Comparison of ENCODE assay signal across 20 cellular contexts in genomic region chr20:48163521-48163920, GRCh38.
"Had no signal": no experiment of that assay in that cellular context is flagged by ENCODE, and none has a peak within 500 bp of the region (broad histone marks: within the 10 kb centered on the region; RNA-seq: fewer than 3 reads in every experiment).

No MANE protein-coding gene starts in this region.

- H3K4me2 ChIP-seq: hepatocyte had no signal

- H3K27me3 ChIP-seq: hepatocyte, sigmoid colon, testis, tibial nerve, upper lobe of right lung, vagina had no signal

- H3K4me1 ChIP-seq: sigmoid colon, upper lobe of right lung had no signal

- H3K9me3 ChIP-seq: sigmoid colon, testis, tibial nerve, upper lobe of right lung, vagina had no signal

- ATAC-seq: left colon; left ventricle myocardium superior; stimulated activated naive B cell treated with anti-CD40 and anti-IgM and Interleukin-4, amounts not matched to agents 10 μg/mL and 1 μg/mL and 100 μg/mL, for 72 hours; stimulated activated naive CD8-positive, alpha-beta T cell treated with anti-CD3 and anti-CD28 coated beads, Interleukin-15, amount 100 ng/mL, for 72 hours; upper lobe of right lung had no signal

- H2AFZ ChIP-seq: hepatocyte had no signal

- H3K36me3 ChIP-seq: sigmoid colon, tibial nerve, upper lobe of right lung, vagina had no signal

- H3K27ac ChIP-seq: hepatocyte, sigmoid colon, skin epidermis, testis, tibial nerve, upper lobe of right lung, vagina had no signal

- H3K4me3 ChIP-seq: hepatocyte, lung, sigmoid colon, skin epidermis, testis, tibial nerve, upper lobe of right lung, vagina had no signal

- H3K79me2 ChIP-seq: hepatocyte had no signal

- DNase-seq: effector CD4-positive, alpha-beta T cell; endodermal cell; foreskin melanocyte; head of caudate nucleus; left colon; left ventricle myocardium superior; mesenchymal stem cell; midbrain; sigmoid colon; stimulated activated CD4-positive, alpha-beta T cell treated with anti-CD3 and anti-CD28 coated beads, Interleukin-2, amount 100 ng/mL, for 24 hours; stimulated activated CD4-positive, alpha-beta T cell treated with anti-CD3 and anti-CD28 coated beads, Interleukin-4, amount 100 ng/mL, for 4 hours; stimulated activated naive B cell treated with anti-CD40 and anti-IgM and Interleukin-4, amounts not matched to agents 10 μg/mL and 1 μg/mL and 100 μg/mL, for 72 hours; stimulated activated naive CD8-positive, alpha-beta T cell treated with anti-CD3 and anti-CD28 coated beads, Interleukin-15, amount 100 ng/mL, for 72 hours; testis; upper lobe of right lung had no signal
